7 cellular contexts compared by ENCODE assay signal in genomic region chr11:68270334-68271022, GRCh38. TPM values are rescaled to one million over a fixed set of nuclear protein-coding genes. Genes with fewer than 3 reads are reported as not detected.
DNase-seq lines count a peak whose midpoint lies in the region; ATAC-seq, FAIRE-seq and TF ChIP-seq lines count a peak whose summit lies in the region.

No MANE protein-coding gene starts in this region.

- H3K27ac ChIP-seq in HUES6 (ENCODE audit: low read depth, low read length) = no peak overlapping the region
- peak overlapping the region; percentile 91 for H3K27ac ChIP-seq in keratinocyte (ENCODE audit: control insufficient read depth, insufficient read depth, low read length)

- FAIRE-seq in keratinocyte (lab: Jason Lieb, UNC) = no peak

- H3K9me3 ChIP-seq in HUES6 (ENCODE audit: control insufficient read depth, insufficient read depth, low read depth, low read length) = no peaks in the 10 kb centered on the region
- no peaks in the 10 kb centered on the region for H3K9me3 ChIP-seq in keratinocyte (ENCODE audit: control insufficient read depth, low read depth, low read length)

- peaks cover 15% of the 10 kb centered on the region for H3K36me3 Mint-ChIP-seq in activated T-helper 2 cell treated with anti-CD3 and anti-CD28 coated beads, Interferon-gamma antibody, Interleukin-2, Interleukin-4, amounts not matched to agents 10 μg/mL and 5 μg/mL and 100 μg/mL, durations not matched to agents 14 hours and 24 hours and 36 hours (ENCODE audit: low read depth)
- H3K36me3 Mint-ChIP-seq in stimulated activated memory B cell treated with anti-CD40 and anti-IgM and Interleukin-4, amounts not matched to agents 10 μg/mL and 1 μg/mL and 100 μg/mL, for 72 hours = peaks cover 23% of the 10 kb centered on the region

- no peak for ATAC-seq in stimulated activated memory B cell treated with anti-CD40 and anti-IgM and Interleukin-4, amounts not matched to agents 10 μg/mL and 1 μg/mL and 100 μg/mL, for 72 hours
- no peak for ATAC-seq in GM18907 (IDR thresholded peaks at IDR 0.05; ENCODE audit: unreplicated experiment)

- H3K9ac ChIP-seq in HUES6 (ENCODE audit: low read length) (peak overlapping the region; percentile 81), keratinocyte (ENCODE audit: control insufficient read depth, extremely low read depth, insufficient read depth, low read length) (peak overlapping the region; percentile 96)

- H3K27me3 Mint-ChIP-seq in activated T-helper 2 cell treated with anti-CD3 and anti-CD28 coated beads, Interferon-gamma antibody, Interleukin-2, Interleukin-4, amounts not matched to agents 10 μg/mL and 5 μg/mL and 100 μg/mL, durations not matched to agents 14 hours and 24 hours and 36 hours (ENCODE audit: low read depth) = no peaks in the 10 kb centered on the region
- H3K27me3 Mint-ChIP-seq in stimulated activated memory B cell treated with anti-CD40 and anti-IgM and Interleukin-4, amounts not matched to agents 10 μg/mL and 1 μg/mL and 100 μg/mL, for 72 hours = no peaks in the 10 kb centered on the region

- dilution Hi-C loops in keratinocyte (cut with MboI; ENCODE audit: extremely low pct_ligation_motif_present, low sequenced_read_pairs) = no loop called here

- H3K27me3 ChIP-seq in HUES6 (ENCODE audit: control insufficient read depth, insufficient read depth, low read length) (no peaks in the 10 kb centered on the region), keratinocyte (ENCODE audit: control insufficient read depth, extremely low read depth, insufficient read depth, low read length) (no peaks in the 10 kb centered on the region)

- H3K4me1 Mint-ChIP-seq in activated T-helper 2 cell treated with anti-CD3 and anti-CD28 coated beads, Interferon-gamma antibody, Interleukin-2, Interleukin-4, amounts not matched to agents 10 μg/mL and 5 μg/mL and 100 μg/mL, durations not matched to agents 14 hours and 24 hours and 36 hours (ENCODE audit: low read depth) = peaks cover 32% of the 10 kb centered on the region
- H3K4me1 Mint-ChIP-seq in stimulated activated memory B cell treated with anti-CD40 and anti-IgM and Interleukin-4, amounts not matched to agents 10 μg/mL and 1 μg/mL and 100 μg/mL, for 72 hours = peaks cover 77% of the 10 kb centered on the region

- DNase-seq in activated T-helper 2 cell treated with anti-CD3 and anti-CD28 coated beads, Interferon-gamma antibody, Interleukin-2, Interleukin-4, amounts not matched to agents 10 μg/mL and 5 μg/mL and 100 μg/mL, durations not matched to agents 14 hours and 24 hours and 36 hours (ENCODE audit: low spot score) = no peak
- DNase-seq in keratinocyte (ENCODE audit: low read depth, low spot score) = no peak
- DNase-seq in DMS53 (lab: John Stamatoyannopoulos, UW) = no peak
- no peak for DNase-seq in SIG-M5 treated with dmso at 0.1 percent for 504 hours (lab: John Stamatoyannopoulos, UW; ENCODE audit: unreplicated experiment)

- H3K4me3 ChIP-seq in HUES6 (ENCODE audit: low read depth, low read length) (peak overlapping the region; percentile 97), keratinocyte (ENCODE audit: control insufficient read depth in 2 of 3, extremely low read depth in 1 of 3, insufficient read depth in 2 of 3, low read depth in 1 of 3, low read length in 3 of 3) (peak overlapping the region; percentile 73 to 90 (median 89))

- intact Hi-C loops in activated T-helper 2 cell treated with anti-CD3 and anti-CD28 coated beads, Interferon-gamma antibody, Interleukin-2, Interleukin-4, amounts not matched to agents 10 μg/mL and 5 μg/mL and 100 μg/mL, durations not matched to agents 14 hours and 24 hours and 36 hours (cut with micrococcal nuclease) = loop anchor here (5.0 kb wide), 1 partner anchor 58 kb away; the partner anchor contains the start of gene KMT5B

- H3K79me2 ChIP-seq in keratinocyte (ENCODE audit: control insufficient read depth, insufficient read depth, low read length) = peaks cover 30% of the 10 kb centered on the region

- no peak overlapping the region for H2AFZ ChIP-seq in keratinocyte (ENCODE audit: control insufficient read depth, low read length)

- H3K36me3 ChIP-seq in HUES6 (ENCODE audit: control insufficient read depth, insufficient read depth, low read length) (peaks cover 32% of the 10 kb centered on the region), keratinocyte (ENCODE audit: control insufficient read depth in 2 of 2, extremely low read depth in 1 of 2, insufficient read depth in 2 of 2, low read length in 2 of 2) (peaks cover 26 to 33% of the 10 kb centered on the region in 2 experiments)

- no peak for TF ChIP-seq CTCF in keratinocyte (optimal IDR thresholded peaks at IDR 0.05 in 1 of 3, IDR thresholded peaks at IDR 0.05 in 1 of 3, conservative IDR thresholded peaks at IDR 0.05 in 1 of 3; ENCODE audit: extremely low read depth in 1 of 3, insufficient read depth in 2 of 3, low read length in 3 of 3)

- peak overlapping the region; percentile 67 for H3K4me2 ChIP-seq in keratinocyte (ENCODE audit: control insufficient read depth, extremely low read depth, insufficient read depth, low read depth, low read length)

- H3K4me3 Mint-ChIP-seq in activated T-helper 2 cell treated with anti-CD3 and anti-CD28 coated beads, Interferon-gamma antibody, Interleukin-2, Interleukin-4, amounts not matched to agents 10 μg/mL and 5 μg/mL and 100 μg/mL, durations not matched to agents 14 hours and 24 hours and 36 hours (ENCODE audit: low read depth) = peak overlapping the region; percentile 97
- H3K4me3 Mint-ChIP-seq in stimulated activated memory B cell treated with anti-CD40 and anti-IgM and Interleukin-4, amounts not matched to agents 10 μg/mL and 1 μg/mL and 100 μg/mL, for 72 hours = peak overlapping the region; percentile 93

- no peaks in the 10 kb centered on the region for H3K9me3 Mint-ChIP-seq in activated T-helper 2 cell treated with anti-CD3 and anti-CD28 coated beads, Interferon-gamma antibody, Interleukin-2, Interleukin-4, amounts not matched to agents 10 μg/mL and 5 μg/mL and 100 μg/mL, durations not matched to agents 14 hours and 24 hours and 36 hours
- no peaks in the 10 kb centered on the region for H3K9me3 Mint-ChIP-seq in stimulated activated memory B cell treated with anti-CD40 and anti-IgM and Interleukin-4, amounts not matched to agents 10 μg/mL and 1 μg/mL and 100 μg/mL, for 72 hours

- H3K27ac Mint-ChIP-seq in activated T-helper 2 cell treated with anti-CD3 and anti-CD28 coated beads, Interferon-gamma antibody, Interleukin-2, Interleukin-4, amounts not matched to agents 10 μg/mL and 5 μg/mL and 100 μg/mL, durations not matched to agents 14 hours and 24 hours and 36 hours = peak overlapping the region; percentile 48
- peak overlapping the region; percentile 93 for H3K27ac Mint-ChIP-seq in stimulated activated memory B cell treated with anti-CD40 and anti-IgM and Interleukin-4, amounts not matched to agents 10 μg/mL and 1 μg/mL and 100 μg/mL, for 72 hours

- H4K20me1 ChIP-seq in keratinocyte (ENCODE audit: control insufficient read depth, extremely low read depth, insufficient read depth, low read length) = no peaks in the 10 kb centered on the region

- H3K4me1 ChIP-seq in HUES6 (ENCODE audit: control insufficient read depth, insufficient read depth, low read length) = peaks cover 8% of the 10 kb centered on the region; the same call in 1 of the 2 replicates
- H3K4me1 ChIP-seq in keratinocyte (ENCODE audit: control insufficient read depth, extremely low read depth, insufficient read depth, low read length) = peaks cover 25% of the 10 kb centered on the region

- peaks cover 4% of the 10 kb centered on the region for H3K9me1 ChIP-seq in keratinocyte (ENCODE audit: control insufficient read depth, extremely low read depth, insufficient read depth, low read length)

RNA-seq across cellular contexts. Expression of gene C11orf24, which starts 1.3 kb away (rescaled TPM):
- 32.7 and 34.2 TPM in 2 replicates for total RNA-seq in activated T-helper 2 cell treated with anti-CD3 and anti-CD28 coated beads, Interferon-gamma antibody, Interleukin-2, Interleukin-4, amounts not matched to agents 10 μg/mL and 5 μg/mL and 100 μg/mL, durations not matched to agents 14 hours and 24 hours and 36 hours
- polyA plus RNA-seq in keratinocyte = 28.4 to 32.8 TPM (median 32.2 TPM) in 3 replicates
- polyA plus RNA-seq in keratinocyte (2011; ENCODE audit: low read depth) = 16.8 TPM
- polyA plus RNA-seq in keratinocyte (2011; cell fraction: cytosol; rRNA removed) = 32.0 and 57.2 TPM in 2 replicates
- polyA plus RNA-seq in keratinocyte (2011; cell fraction: nucleus; rRNA removed) = 41.0 and 60.0 TPM in 2 replicates
- polyA plus RNA-seq in keratinocyte (2012; ENCODE audit: low replicate concordance) = 20.5 and 46.5 TPM in 2 replicates
- polyA minus RNA-seq in keratinocyte = 33.7 to 96.8 TPM (median 35.7 TPM) in 3 replicates
- 64.5 TPM for polyA minus RNA-seq in keratinocyte (2011; cell fraction: cytosol; rRNA and poly(A)+ RNA removed)
- 39.7 and 43.0 TPM in 2 replicates for polyA minus RNA-seq in keratinocyte (2011; cell fraction: nucleus; rRNA and poly(A)+ RNA removed)

RNA-seq across cellular contexts. Expression of gene LRP5, which starts 41.9 kb away (rescaled TPM):
- total RNA-seq in activated T-helper 2 cell treated with anti-CD3 and anti-CD28 coated beads, Interferon-gamma antibody, Interleukin-2, Interleukin-4, amounts not matched to agents 10 μg/mL and 5 μg/mL and 100 μg/mL, durations not matched to agents 14 hours and 24 hours and 36 hours = 9.4 and 11.1 TPM in 2 replicates
- 6.6 to 8.6 TPM (median 8.0 TPM) in 3 replicates for polyA plus RNA-seq in keratinocyte
- polyA plus RNA-seq in keratinocyte (2011; ENCODE audit: low read depth) = 13.1 TPM
- 2.2 and 7.4 TPM in 2 replicates for polyA plus RNA-seq in keratinocyte (2011; cell fraction: cytosol; rRNA removed)
- 15.3 and 24.0 TPM in 2 replicates for polyA plus RNA-seq in keratinocyte (2011; cell fraction: nucleus; rRNA removed)
- polyA plus RNA-seq in keratinocyte (2012; ENCODE audit: low replicate concordance) = 11.8 and 23.0 TPM in 2 replicates
- 16.9 to 44.7 TPM (median 20.8 TPM) in 3 replicates for polyA minus RNA-seq in keratinocyte
- polyA minus RNA-seq in keratinocyte (2011; cell fraction: cytosol; rRNA and poly(A)+ RNA removed) = 23.6 TPM
- polyA minus RNA-seq in keratinocyte (2011; cell fraction: nucleus; rRNA and poly(A)+ RNA removed) = 41.5 and 46.4 TPM in 2 replicates

RNA-seq across cellular contexts. Expression of gene KMT5B, which starts 57.4 kb away (rescaled TPM):
- total RNA-seq in activated T-helper 2 cell treated with anti-CD3 and anti-CD28 coated beads, Interferon-gamma antibody, Interleukin-2, Interleukin-4, amounts not matched to agents 10 μg/mL and 5 μg/mL and 100 μg/mL, durations not matched to agents 14 hours and 24 hours and 36 hours = 31.5 and 34.0 TPM in 2 replicates
- polyA plus RNA-seq in keratinocyte = 7.4 to 17.2 TPM (median 10.3 TPM) in 3 replicates
- 45.6 TPM for polyA plus RNA-seq in keratinocyte (2011; ENCODE audit: low read depth)
- 7.2 and 11.4 TPM in 2 replicates for polyA plus RNA-seq in keratinocyte (2011; cell fraction: cytosol; rRNA removed)
- 16.6 and 25.2 TPM in 2 replicates for polyA plus RNA-seq in keratinocyte (2011; cell fraction: nucleus; rRNA removed)
- polyA plus RNA-seq in keratinocyte (2012; ENCODE audit: low replicate concordance) = 18.8 and 26.8 TPM in 2 replicates
- polyA minus RNA-seq in keratinocyte = 2.1 to 13.0 TPM (median 7.4 TPM) in 3 replicates
- 14.4 TPM for polyA minus RNA-seq in keratinocyte (2011; cell fraction: cytosol; rRNA and poly(A)+ RNA removed)
- 11.9 and 23.3 TPM in 2 replicates for polyA minus RNA-seq in keratinocyte (2011; cell fraction: nucleus; rRNA and poly(A)+ RNA removed)
